In genomic region chr1:20480261-20481157, GRCh38 we compare ENCODE assay signal across 19 cellular contexts. TPM values are rescaled to one million over a fixed set of nuclear protein-coding genes. Genes with fewer than 3 reads are reported as not detected.
DNase-seq lines count a peak whose midpoint lies in the region; ATAC-seq and TF ChIP-seq lines count a peak whose summit lies in the region.
"Had no signal": no experiment of that assay in that cellular context is flagged by ENCODE, and none has a peak within 500 bp of the region (broad histone marks: within the 10 kb centered on the region; RNA-seq: fewer than 3 reads in every experiment).

No MANE protein-coding gene starts in this region.

- H3K4me3 ChIP-seq in kidney epithelial cell (ENCODE audit: low read depth, low read length) (no peak overlapping the region), parathyroid adenoma (ENCODE audit: low read depth, low read length) (no peak overlapping the region)
- H3K4me3 ChIP-seq: BLaER1, ovary, SJSA1, stomach had no signal

- no peaks in the 10 kb centered on the region for H3K9me3 ChIP-seq in parathyroid adenoma (ENCODE audit: control insufficient read depth, low read length)
- H3K9me3 ChIP-seq: BLaER1, ovary, SJSA1, stomach had no signal

- peaks cover 2% of the 10 kb centered on the region for H3K36me3 Mint-ChIP-seq in activated T-cell treated with anti-CD3 and anti-CD28 coated beads, Interleukin-2, amount 50 U/mL, for 4 hours (ENCODE audit: insufficient read depth)

- H3K4me1 Mint-ChIP-seq in activated T-cell treated with anti-CD3 and anti-CD28 coated beads, Interleukin-2, amount 50 U/mL, for 4 hours (ENCODE audit: low read depth), result peaks cover 13% of the 10 kb centered on the region

- no peak for ATAC-seq in activated T-cell treated with anti-CD3 and anti-CD28 coated beads, Interleukin-2, amount 50 U/mL, for 4 hours

- no peak for TF ChIP-seq CTCF in kidney epithelial cell (IDR thresholded peaks at IDR 0.05; ENCODE audit: insufficient read depth, low read length, poor library complexity, severe bottlenecking)
- TF ChIP-seq CTCF in parathyroid adenoma (IDR thresholded peaks at IDR 0.05), result no peak

- peaks cover 19% of the 10 kb centered on the region for H3K4me1 ChIP-seq in parathyroid adenoma

- H2AFZ ChIP-seq in parathyroid adenoma, result no peak overlapping the region

- DNase-seq in DMS53 treated with DMSO at 0.1 percent for 48 hours (lab: John Stamatoyannopoulos, UW; ENCODE audit: unreplicated experiment), result peak; percentile 11
- DNase-seq in amygdala (lab: John Stamatoyannopoulos, UW), result peak in 43 of 56 donors; percentile 27 to 88 (median 53)
- DNase-seq in kidney epithelial cell (ENCODE audit: low read depth), result peak; percentile 82
- no peak for DNase-seq in NCI-H446 treated with DMSO at 0.1 percent for 48 hours (lab: John Stamatoyannopoulos, UW)
- DNase-seq in activated T-cell treated with anti-CD3 and anti-CD28 coated beads, Interleukin-2, amount 50 U/mL, for 4 hours, result no peak
- no peak for DNase-seq in G401 (ENCODE audit: low spot score)
- no peak for DNase-seq in KG1 (lab: John Stamatoyannopoulos, UW)
- DNase-seq: activated CD4-positive, CD25-positive, alpha-beta regulatory T cell treated with anti-CD3 and anti-CD28 coated beads, Interleukin-2, amount 50 U/mL, for 72 hours; activated gamma-delta T cell; GF-D8; NCI-H510A treated with DMSO at 0.1 percent for 48 hours; ovary; stimulated activated CD4-positive, alpha-beta T cell treated with anti-CD3 and anti-CD28 coated beads, Interleukin-4, amount 100 ng/mL, for 4 hours; stomach had no signal

- peaks cover 76% of the 10 kb centered on the region for H3K27me3 Mint-ChIP-seq in activated T-cell treated with anti-CD3 and anti-CD28 coated beads, Interleukin-2, amount 50 U/mL, for 4 hours (ENCODE audit: low read depth)

- H3K27me3 ChIP-seq in kidney epithelial cell (ENCODE audit: control insufficient read depth, insufficient read depth, low read length) (no peaks in the 10 kb centered on the region), parathyroid adenoma (ENCODE audit: control insufficient read depth, insufficient read depth, low read length) (no peaks in the 10 kb centered on the region)
- H3K27me3 ChIP-seq: ovary, SJSA1 had no signal

- no peak overlapping the region for H3K9ac ChIP-seq in parathyroid adenoma
- H3K9ac ChIP-seq: BLaER1 had no signal

- no peaks in the 10 kb centered on the region for H3K36me3 ChIP-seq in kidney epithelial cell (ENCODE audit: control insufficient read depth, insufficient read depth, low read length)
- no peaks in the 10 kb centered on the region for H3K36me3 ChIP-seq in parathyroid adenoma (ENCODE audit: control insufficient read depth, insufficient read depth, low read length)
- H3K36me3 ChIP-seq: BLaER1, ovary, stomach had no signal

- no peak overlapping the region for H3K4me2 ChIP-seq in parathyroid adenoma (ENCODE audit: low read length)
- H3K4me2 ChIP-seq: BLaER1 had no signal

- H3K9me3 Mint-ChIP-seq in activated T-cell treated with anti-CD3 and anti-CD28 coated beads, Interleukin-2, amount 50 U/mL, for 4 hours, result no peaks in the 10 kb centered on the region
- H3K9me3 Mint-ChIP-seq: central memory CD8-positive, alpha-beta T cell had no signal

- H3K79me2 ChIP-seq in parathyroid adenoma, result peaks cover 2% of the 10 kb centered on the region

- peak overlapping the region; percentile 29 for H3K27ac ChIP-seq in parathyroid adenoma
- H3K27ac ChIP-seq: BLaER1, HL-60, ovary, SJSA1 had no signal

- H3K4me3 Mint-ChIP-seq in activated T-cell treated with anti-CD3 and anti-CD28 coated beads, Interleukin-2, amount 50 U/mL, for 4 hours, result no peak overlapping the region
- H3K4me3 Mint-ChIP-seq: central memory CD8-positive, alpha-beta T cell had no signal

- in situ Hi-C loops in G401 (cut with HindIII; ENCODE audit: low sequenced_read_pairs), result no loop called here

RNA-seq across cellular contexts. Expression of gene CAMK2N1, which starts 5.5 kb away (rescaled TPM):
- total RNA-seq in kidney epithelial cell, result 39.8 and 42.6 TPM in 2 replicates
- 1 to 10 TPM; 1.3 to 1.6 (median 1.5) TPM for total RNA-seq in activated T-cell treated with anti-CD3 and anti-CD28 coated beads, Interleukin-2, amount 50 U/mL, for 4 hours
- not detected in 2 replicates for total RNA-seq in G401 (2014; rRNA removed; shearing (Covaris generic))

RNA-seq across cellular contexts. Expression of gene MUL1, which starts 27.4 kb away (rescaled TPM):
- total RNA-seq in kidney epithelial cell, result 43.0 and 46.5 TPM in 2 replicates
- total RNA-seq in activated T-cell treated with anti-CD3 and anti-CD28 coated beads, Interleukin-2, amount 50 U/mL, for 4 hours, result 10 to 100 TPM; 21.6 to 25.0 (median 24.2) TPM
- total RNA-seq in G401 (2014; rRNA removed; shearing (Covaris generic)), result 13.3 and 22.3 TPM in 2 replicates

Comparison
In these comparisons a context has a peak if more than half of its experiments do, and no peak if none do; other contexts are left out.
1. DNase-seq: peak in DMS53 treated with DMSO at 0.1 percent for 48 hours (single experiment), amygdala (43 of 56) and kidney epithelial cell (single experiment); none in NCI-H446 treated with DMSO at 0.1 percent for 48 hours (single experiment), activated T-cell treated with anti-CD3 and anti-CD28 coated beads, Interleukin-2, amount 50 U/mL, for 4 hours (single experiment), G401 (single experiment) and KG1 (single experiment).
2. RNA of gene CAMK2N1, which starts 5.5 kb away (total RNA-seq): 39.8 to 42.6 TPM in kidney epithelial cell; 1.3 to 1.6 TPM in activated T-cell treated with anti-CD3 and anti-CD28 coated beads, Interleukin-2, amount 50 U/mL, for 4 hours and not detected in G401; every median in the first group is over 10 times any median in the second.